Comparison of ENCODE assay signal across 12 cellular contexts in the genomic region with DNA sequence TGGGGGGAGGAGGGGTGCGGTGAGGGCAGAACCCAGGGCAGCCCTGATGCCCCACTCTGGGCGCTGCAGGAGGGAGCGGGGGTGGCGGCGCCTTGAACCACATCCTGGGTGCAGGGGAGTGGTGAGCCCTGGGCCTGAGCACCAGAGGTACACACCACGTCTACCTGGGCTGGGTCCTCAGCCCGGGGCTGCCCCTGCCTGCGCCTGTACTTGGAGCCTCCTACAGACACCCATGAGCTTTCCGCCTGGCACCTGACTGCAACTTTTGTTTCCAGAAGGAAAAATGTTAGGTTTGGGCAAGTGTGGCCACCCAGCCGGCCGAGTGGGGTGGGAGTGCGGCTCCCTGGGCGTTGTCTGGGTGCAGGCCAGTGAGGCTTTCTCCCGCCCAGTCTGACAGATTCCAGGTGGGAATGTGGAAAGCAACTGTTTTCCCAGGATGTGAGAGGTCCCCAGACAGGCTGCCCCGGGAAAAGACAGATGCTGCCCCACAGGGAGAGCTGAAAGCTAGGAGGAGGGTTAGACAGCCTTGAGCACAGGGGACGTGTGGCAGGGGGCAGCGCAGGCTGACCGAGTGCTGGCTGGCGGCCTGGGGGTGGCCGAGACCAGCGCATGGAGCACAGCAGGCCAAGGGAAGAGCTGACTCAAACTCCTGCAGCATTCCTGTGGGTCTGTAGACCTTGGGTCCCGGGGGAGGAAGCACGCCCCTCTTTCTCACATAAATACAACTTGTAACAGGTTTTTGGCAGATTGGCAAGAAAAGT. TPM values are rescaled to one million over a fixed set of nuclear protein-coding genes. Genes with fewer than 3 reads are reported as not detected.
DNase-seq lines count a peak whose midpoint lies in the region; ATAC-seq and TF ChIP-seq lines count a peak whose summit lies in the region.
"Had no signal": no experiment of that assay in that cellular context is flagged by ENCODE, and none has a peak within 500 bp of the region (broad histone marks: within the 10 kb centered on the region; RNA-seq: fewer than 3 reads in every experiment).

No MANE protein-coding gene starts in this region.

- H3K27me3 Mint-ChIP-seq in WTC11 (ENCODE audit: low read depth) = no peaks in the 10 kb centered on the region

- H3K4me3 Mint-ChIP-seq in WTC11 = no peak overlapping the region
- no peak overlapping the region for H3K4me3 Mint-ChIP-seq in stimulated activated effector memory CD8-positive, alpha-beta T cell treated with anti-CD3 and anti-CD28 coated beads, Interleukin-12 subunit alpha, Interleukin-12 subunit beta, amount 100 ng/mL, for 72 hours

- no peak for TF ChIP-seq CTCF in WTC11 (IDR thresholded peaks at IDR 0.05)

- H3K9me3 Mint-ChIP-seq in WTC11 = no peaks in the 10 kb centered on the region
- H3K9me3 Mint-ChIP-seq in stimulated activated effector memory CD8-positive, alpha-beta T cell treated with anti-CD3 and anti-CD28 coated beads, Interleukin-12 subunit alpha, Interleukin-12 subunit beta, amount 100 ng/mL, for 72 hours = no peaks in the 10 kb centered on the region

- H3K27ac Mint-ChIP-seq in WTC11 = 0 out of 2 replicates have a peak overlapping the region, but pooled peaks have one; percentile 15
- H3K27ac Mint-ChIP-seq in stimulated activated effector memory CD8-positive, alpha-beta T cell treated with anti-CD3 and anti-CD28 coated beads, Interleukin-12 subunit alpha, Interleukin-12 subunit beta, amount 100 ng/mL, for 72 hours = no peak overlapping the region

- peak; percentile 36 for DNase-seq in activated CD8-positive, alpha-beta memory T cell treated with anti-CD3 and anti-CD28 coated beads, Interleukin-2, amount 50 U/mL, for 48 hours
- DNase-seq in activated CD8-positive, alpha-beta memory T cell treated with anti-CD3 and anti-CD28 coated beads for 24 hours = no peak
- DNase-seq in WTC11 (ENCODE audit: low spot score) (peak; percentile 9), islet precursor cell (peak; percentile 68), midbrain (lab: John Stamatoyannopoulos, UW) (no peak), KBM-7 (no peak)
- no peak for DNase-seq in stimulated activated effector memory CD8-positive, alpha-beta T cell treated with anti-CD3 and anti-CD28 coated beads, Interleukin-12 subunit alpha, Interleukin-12 subunit beta, amount 100 ng/mL, for 72 hours (ENCODE audit: low spot score in 2 of 2)
- DNase-seq: esophagus squamous epithelium; stimulated activated CD4-positive, alpha-beta T cell treated with anti-CD3 and anti-CD28 coated beads, Interleukin-12 subunit alpha, Interleukin-12 subunit beta, amount 100 ng/mL, for 4 hours; stimulated activated naive CD4-positive, alpha-beta T cell had no signal

- H3K4me1 Mint-ChIP-seq in WTC11 = no peaks in the 10 kb centered on the region
- peaks cover 9% of the 10 kb centered on the region for H3K4me1 Mint-ChIP-seq in stimulated activated effector memory CD8-positive, alpha-beta T cell treated with anti-CD3 and anti-CD28 coated beads, Interleukin-12 subunit alpha, Interleukin-12 subunit beta, amount 100 ng/mL, for 72 hours

- CTCF ChIA-PET in WTC11 (lab: Charles Lee) = interaction anchor here (0.6 to 2.4 kb wide), 6 partner anchors 10 to 146 kb away, joined by 3 to 11 read pairs (median 3); no protein-coding TSS in a partner anchor

- POLR2A ChIA-PET in WTC11 (lab: Charles Lee) = no interaction called here

- in situ Hi-C loops in KBM-7 (cut with MboI; ENCODE audit: low pct_unique_long_range_greater_than_20kb, low sequenced_read_pairs) = loop anchor here (10.0 kb wide), 1 partner anchor 74 kb away; no protein-coding TSS in a partner anchor

- no peaks in the 10 kb centered on the region for H3K36me3 Mint-ChIP-seq in WTC11
- no peaks in the 10 kb centered on the region for H3K36me3 Mint-ChIP-seq in stimulated activated effector memory CD8-positive, alpha-beta T cell treated with anti-CD3 and anti-CD28 coated beads, Interleukin-12 subunit alpha, Interleukin-12 subunit beta, amount 100 ng/mL, for 72 hours

- ATAC-seq in WTC11 (peak; percentile 36), HG03442 (IDR thresholded peaks at IDR 0.05; ENCODE audit: unreplicated experiment) (no peak)
- peak; percentile 46 for ATAC-seq in stimulated activated effector memory CD8-positive, alpha-beta T cell treated with anti-CD3 and anti-CD28 coated beads, Interleukin-12 subunit alpha, Interleukin-12 subunit beta, amount 100 ng/mL, for 72 hours

TF ChIP-seq in WTC11, 78 proteins besides CTCF, POLR2A, EP300 and RAD21:
- no peak for TF ChIP-seq ZNF317 (CRISPR knock-in tag; IDR thresholded peaks at IDR 0.05; ENCODE audit: borderline replicate concordance, low read depth)
- TF ChIP-seq JUN (CRISPR knock-in tag; IDR thresholded peaks at IDR 0.05) = no peak
- TF ChIP-seq HMGA2 (CRISPR knock-in tag; IDR thresholded peaks at IDR 0.05) = no peak
- no peak for TF ChIP-seq FOXK1 (CRISPR knock-in tag; IDR thresholded peaks at IDR 0.05)
- TF ChIP-seq EMX1 (CRISPR knock-in tag; IDR thresholded peaks at IDR 0.05) = no peak
- TF ChIP-seq ZNF396 (CRISPR knock-in tag; IDR thresholded peaks at IDR 0.05; ENCODE audit: borderline replicate concordance) = no peak

RNA-seq across cellular contexts. Expression of a gene that starts 44.1 kb away (rescaled TPM):
- total RNA-seq in WTC11 (2021) = 18.0 to 21.7 TPM (median 19.4 TPM) in 3 replicates

RNA-seq across cellular contexts. Expression of a gene that starts 44.1 kb away (rescaled TPM):
- total RNA-seq in WTC11 (2021) = 19.2 to 21.5 TPM (median 20.6 TPM) in 3 replicates

RNA-seq across cellular contexts. Expression of a gene that starts 50.0 kb away (rescaled TPM):
- 7.9 to 12.8 TPM (median 9.3 TPM) in 3 replicates for total RNA-seq in WTC11 (2021)
- total RNA-seq: ascending aorta had no signal

Comparison
In these comparisons a context has a peak if more than half of its experiments do, and no peak if none do; other contexts are left out.
1. DNase-seq: peak in activated CD8-positive, alpha-beta memory T cell treated with anti-CD3 and anti-CD28 coated beads, Interleukin-2, amount 50 U/mL, for 48 hours (single experiment), WTC11 (single experiment) and islet precursor cell (single experiment); none in activated CD8-positive, alpha-beta memory T cell treated with anti-CD3 and anti-CD28 coated beads for 24 hours (single experiment), stimulated activated effector memory CD8-positive, alpha-beta T cell treated with anti-CD3 and anti-CD28 coated beads, Interleukin-12 subunit alpha, Interleukin-12 subunit beta, amount 100 ng/mL, for 72 hours (0 of 2), midbrain (single experiment) and KBM-7 (single experiment).